ENCODE assay signal across 16 cellular contexts in genomic region chr22:30933457-30933856, GRCh38.
"Had no signal": no experiment of that assay in that cellular context is flagged by ENCODE, and none has a peak within 500 bp of the region (broad histone marks: within the 10 kb centered on the region; RNA-seq: fewer than 3 reads in every experiment).

No MANE protein-coding gene starts in this region.

- ATAC-seq: mucosa of descending colon, natural killer cell, upper lobe of right lung had no signal

- H3K4me3 ChIP-seq: breast epithelium, coronary artery, esophagus muscularis mucosa, mucosa of descending colon, spleen, upper lobe of right lung had no signal

- H3K9me3 Mint-ChIP-seq: activated T-helper 1 cell treated with anti-CD3 and anti-CD28 coated beads, Interleukin-12 subunit alpha, Interleukin-12 subunit beta, Interleukin-2, Interleukin-4 antibody, amounts not matched to agents 30 ng/mL and 10 ng/mL and 1 ng/mL, durations not matched to agents 14 hours and 24 hours and 36 hours; immature natural killer cell; natural killer cell had no signal

- H3K4me3 Mint-ChIP-seq: activated T-helper 1 cell treated with anti-CD3 and anti-CD28 coated beads, Interleukin-12 subunit alpha, Interleukin-12 subunit beta, Interleukin-2, Interleukin-4 antibody, amounts not matched to agents 30 ng/mL and 10 ng/mL and 1 ng/mL, durations not matched to agents 14 hours and 24 hours and 36 hours; immature natural killer cell; natural killer cell had no signal

- H3K4me1 ChIP-seq: breast epithelium, parathyroid adenoma, spleen, upper lobe of right lung had no signal

- H3K4me1 Mint-ChIP-seq: immature natural killer cell had no signal

- FAIRE-seq: astrocyte, endothelial cell of umbilical vein had no signal

- H3K27ac Mint-ChIP-seq: activated T-helper 1 cell treated with anti-CD3 and anti-CD28 coated beads, Interleukin-12 subunit alpha, Interleukin-12 subunit beta, Interleukin-2, Interleukin-4 antibody, amounts not matched to agents 30 ng/mL and 10 ng/mL and 1 ng/mL, durations not matched to agents 14 hours and 24 hours and 36 hours; immature natural killer cell; natural killer cell had no signal

- H3K27ac ChIP-seq: breast epithelium, coronary artery, esophagus muscularis mucosa, neutrophil, parathyroid adenoma, spleen, upper lobe of right lung had no signal

- DNase-seq: activated CD4-positive, alpha-beta T cell treated with anti-CD3 and anti-CD28 coated beads, Interleukin-2, amount 50 U/mL, for 1 hour; immature natural killer cell; mesenchymal stem cell; mucosa of descending colon; natural killer cell; spleen; stimulated activated naive CD4-positive, alpha-beta T cell; upper lobe of right lung had no signal

- H3K9me3 ChIP-seq: breast epithelium, esophagus muscularis mucosa, mucosa of descending colon, neutrophil, spleen, upper lobe of right lung had no signal
